Comparison of ENCODE assay signal across 14 cellular contexts in genomic region chr6:3997144-3997770, GRCh38.
DNase-seq lines count a peak whose midpoint lies in the region; ATAC-seq and TF ChIP-seq lines count a peak whose summit lies in the region.
"Had no signal": no experiment of that assay in that cellular context is flagged by ENCODE, and none has a peak within 500 bp of the region (broad histone marks: within the 10 kb centered on the region; RNA-seq: fewer than 3 reads in every experiment).

No MANE protein-coding gene starts in this region.

- ATAC-seq in activated T-helper 17 cell treated with anti-CD3 and anti-CD28 coated beads, Interleukin-2, amount 50 U/mL, for 72 hours (replicated peaks), result no peak
- no peak for ATAC-seq in GM18502 (IDR thresholded peaks at IDR 0.05; ENCODE audit: poor library complexity, unreplicated experiment)
- ATAC-seq: effector memory CD8-positive, alpha-beta T cell; left lobe of liver had no signal

- POLR2A ChIA-PET in OCI-LY7 (lab: Charles Lee), result interaction anchor here (1.0 to 1.8 kb wide), 3 partner anchors 11 to 33 kb away, joined by 3 to 6 read pairs (median 3); no protein-coding TSS in a partner anchor

- no peak overlapping the region for H3K4me3 Mint-ChIP-seq in activated T-helper 17 cell treated with anti-CD3 and anti-CD28 coated beads, Interleukin-2, amount 50 U/mL, for 72 hours
- H3K4me3 Mint-ChIP-seq: effector memory CD8-positive, alpha-beta T cell; stimulated activated naive CD8-positive, alpha-beta T cell treated with anti-CD3 and anti-CD28 coated beads, Interleukin-15, Interleukin-2, amounts not matched to agents 100 ng/mL and 50 ng/mL, for 24 hours had no signal

- CTCF ChIA-PET in OCI-LY7 (lab: Charles Lee; ENCODE audit: unreplicated experiment), result no interaction called here

- H3K9me3 ChIP-seq in parathyroid adenoma (ENCODE audit: control insufficient read depth, low read length) (no peaks in the 10 kb centered on the region), OCI-LY7 (ENCODE audit: low read length) (no peaks in the 10 kb centered on the region)

- H3K27ac ChIP-seq in parathyroid adenoma (no peak overlapping the region), OCI-LY7 (ENCODE audit: low read depth, low read length, poor library complexity, severe bottlenecking) (no peak overlapping the region)

- no TSS peak for BruUV-seq in OCI-LY7 (replicated peaks; lab: Mats Ljungman, UMichigan)

- H3K79me2 ChIP-seq in parathyroid adenoma (peaks cover 5% of the 10 kb centered on the region), OCI-LY7 (ENCODE audit: insufficient read depth, low read depth, low read length) (no peaks in the 10 kb centered on the region)

- no peaks in the 10 kb centered on the region for H3K4me1 ChIP-seq in parathyroid adenoma
- H3K4me1 ChIP-seq in OCI-LY7 (ENCODE audit: insufficient read depth, low read length, poor library complexity, severe bottlenecking), result no peaks in the 10 kb centered on the region

- H4K20me1 ChIP-seq in OCI-LY7 (ENCODE audit: insufficient read depth, low read length), result no peaks in the 10 kb centered on the region; the same call in 1 of the 2 replicates

- no peak overlapping the region for H2AFZ ChIP-seq in parathyroid adenoma
- H2AFZ ChIP-seq in OCI-LY7 (ENCODE audit: low read length), result no peak overlapping the region

- no peaks in the 10 kb centered on the region for H3K27me3 Mint-ChIP-seq in activated T-helper 17 cell treated with anti-CD3 and anti-CD28 coated beads, Interleukin-2, amount 50 U/mL, for 72 hours
- H3K27me3 Mint-ChIP-seq: effector memory CD8-positive, alpha-beta T cell; stimulated activated naive CD8-positive, alpha-beta T cell treated with anti-CD3 and anti-CD28 coated beads, Interleukin-15, Interleukin-2, amounts not matched to agents 100 ng/mL and 50 ng/mL, for 24 hours had no signal

- peak overlapping the region; percentile 10 for H3K4me2 ChIP-seq in parathyroid adenoma (ENCODE audit: low read length)
- H3K4me2 ChIP-seq in OCI-LY7 (ENCODE audit: low read length), result no peak overlapping the region

- peak overlapping the region; percentile 18 for H3K4me3 ChIP-seq in fibroblast of the aortic adventitia (ENCODE audit: low read depth, low read length)
- H3K4me3 ChIP-seq in parathyroid adenoma (ENCODE audit: low read depth, low read length), result no peak overlapping the region
- H3K4me3 ChIP-seq in OCI-LY7 (ENCODE audit: low read depth, low read length, poor library complexity, severe bottlenecking), result no peak overlapping the region

- TF ChIP-seq CTCF in fibroblast of the aortic adventitia (IDR thresholded peaks at IDR 0.05; ENCODE audit: insufficient read depth, low read length) (no peak), parathyroid adenoma (IDR thresholded peaks at IDR 0.05) (no peak), OCI-LY7 (conservative IDR thresholded peaks at IDR 0.05; ENCODE audit: low read length) (no peak)

- H3K36me3 ChIP-seq in parathyroid adenoma (ENCODE audit: control insufficient read depth, insufficient read depth, low read length), result no peaks in the 10 kb centered on the region
- H3K36me3 ChIP-seq in OCI-LY7 (ENCODE audit: insufficient read depth, low read length), result no peaks in the 10 kb centered on the region

- no peak overlapping the region for H3K9ac ChIP-seq in parathyroid adenoma

- H3K36me3 Mint-ChIP-seq in activated T-helper 17 cell treated with anti-CD3 and anti-CD28 coated beads, Interleukin-2, amount 50 U/mL, for 72 hours (ENCODE audit: low read depth), result no peaks in the 10 kb centered on the region

- no peaks in the 10 kb centered on the region for H3K27me3 ChIP-seq in parathyroid adenoma (ENCODE audit: control insufficient read depth, insufficient read depth, low read length)

- peak overlapping the region; percentile 66 for H3K27ac Mint-ChIP-seq in activated T-helper 17 cell treated with anti-CD3 and anti-CD28 coated beads, Interleukin-2, amount 50 U/mL, for 72 hours
- H3K27ac Mint-ChIP-seq: activated T-helper 2 cell treated with anti-CD3 and anti-CD28 coated beads, Interferon-gamma antibody, Interleukin-2, Interleukin-4, amounts not matched to agents 10 μg/mL and 5 μg/mL and 100 μg/mL, durations not matched to agents 14 hours and 24 hours and 36 hours; stimulated activated naive CD8-positive, alpha-beta T cell treated with anti-CD3 and anti-CD28 coated beads, Interleukin-15, Interleukin-2, amounts not matched to agents 100 ng/mL and 50 ng/mL, for 24 hours had no signal

- intact Hi-C loops in OCI-LY7 (cut with micrococcal nuclease; ENCODE audit: unreplicated experiment), result no loop called here

- H3K9me2 ChIP-seq in OCI-LY7 (ENCODE audit: insufficient read depth, low read length), result no peaks in the 10 kb centered on the region

- DNase-seq in GM04504 (ENCODE audit: low read depth), result peak; percentile 44
- DNase-seq in fibroblast of the aortic adventitia (ENCODE audit: low read depth), result peak; percentile 80
- no peak for DNase-seq in OCI-LY7 (ENCODE audit: low spot score)
- DNase-seq in DMS153 treated with DMSO at 0.1 percent for 48 hours (lab: John Stamatoyannopoulos, UW; ENCODE audit: unreplicated experiment), result no peak
- no peak for DNase-seq in cerebellar nuclear complex (lab: John Stamatoyannopoulos, UW)
- DNase-seq: effector memory CD8-positive, alpha-beta T cell; H7; NCI-H1048 had no signal

- no peaks in the 10 kb centered on the region for H3K9me3 Mint-ChIP-seq in activated T-helper 17 cell treated with anti-CD3 and anti-CD28 coated beads, Interleukin-2, amount 50 U/mL, for 72 hours
- H3K9me3 Mint-ChIP-seq: activated T-helper 2 cell treated with anti-CD3 and anti-CD28 coated beads, Interferon-gamma antibody, Interleukin-2, Interleukin-4, amounts not matched to agents 10 μg/mL and 5 μg/mL and 100 μg/mL, durations not matched to agents 14 hours and 24 hours and 36 hours; effector memory CD8-positive, alpha-beta T cell; stimulated activated naive CD8-positive, alpha-beta T cell treated with anti-CD3 and anti-CD28 coated beads, Interleukin-15, Interleukin-2, amounts not matched to agents 100 ng/mL and 50 ng/mL, for 24 hours had no signal

- H3K4me1 Mint-ChIP-seq in activated T-helper 17 cell treated with anti-CD3 and anti-CD28 coated beads, Interleukin-2, amount 50 U/mL, for 72 hours, result peaks cover 16% of the 10 kb centered on the region

Comparison
In these comparisons a context has a peak if more than half of its experiments do, and no peak if none do; other contexts are left out.
1. DNase-seq: peak in GM04504 (single experiment) and fibroblast of the aortic adventitia (single experiment); none in OCI-LY7 (single experiment), DMS153 treated with DMSO at 0.1 percent for 48 hours (single experiment) and cerebellar nuclear complex (0 of 2).